11 cellular contexts compared by ENCODE assay signal in the genomic region with DNA sequence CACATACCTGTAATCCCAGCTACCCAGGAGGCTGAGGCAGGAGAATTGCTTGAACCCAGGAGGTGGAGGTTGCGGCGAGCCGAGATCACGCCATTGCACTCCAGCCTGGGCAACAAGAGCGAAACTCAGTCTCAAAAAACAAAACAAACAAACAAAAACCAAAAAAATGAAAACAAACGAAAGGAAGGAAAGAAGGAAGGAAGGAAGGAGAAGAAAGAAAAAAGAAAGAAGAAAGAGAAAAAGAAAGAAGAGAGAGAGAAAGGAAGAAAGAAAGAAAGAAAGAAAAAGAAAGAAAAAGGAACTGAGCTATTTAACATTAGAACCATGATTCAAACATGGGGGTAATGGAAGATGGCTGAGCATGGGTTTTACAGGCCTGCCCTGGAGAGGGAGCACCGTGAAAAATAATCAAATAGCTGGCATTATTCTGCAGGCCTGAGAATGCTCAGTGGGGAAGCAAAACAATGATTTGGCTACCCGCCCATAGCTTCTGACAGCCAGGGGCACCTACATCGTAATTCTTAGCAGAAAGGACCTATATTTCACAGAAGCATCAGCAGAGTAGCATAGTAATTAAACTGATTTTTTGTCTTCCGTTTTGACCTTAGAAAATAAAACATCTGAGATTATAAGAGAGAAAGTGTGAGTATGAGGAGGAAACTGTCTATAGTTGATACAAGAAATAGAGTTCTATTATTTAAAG. TPM values are rescaled to one million over a fixed set of nuclear protein-coding genes. Genes with fewer than 3 reads are reported as not detected.
DNase-seq lines count a peak whose midpoint lies in the region; ATAC-seq, FAIRE-seq and TF ChIP-seq lines count a peak whose summit lies in the region.
"Had no signal": no experiment of that assay in that cellular context is flagged by ENCODE, and none has a peak within 500 bp of the region (broad histone marks: within the 10 kb centered on the region; RNA-seq: fewer than 3 reads in every experiment).

No MANE protein-coding gene starts in this region.

- no peak for FAIRE-seq in H54 (lab: Jason Lieb, UNC)
- FAIRE-seq: G401.6 had no signal

- DNase-seq in A673 (ENCODE audit: low spot score) (peak; percentile 56), H54 (ENCODE audit: insufficient read length, low spot score) (peak; percentile 31), RWPE2 (ENCODE audit: low spot score) (no peak), glutamatergic neuron (no peak)
- DNase-seq in activated T-cell treated with anti-CD3 and anti-CD28 coated beads, Interleukin-2, amount 50 U/mL, for 72 hours: no peak
- no peak for DNase-seq in activated CD4-positive, CD25-positive, alpha-beta regulatory T cell (lab: John Stamatoyannopoulos, UW)
- no peak for DNase-seq in stimulated activated naive CD8-positive, alpha-beta T cell treated with anti-CD3 and anti-CD28 coated beads, Interleukin-15, amount 100 ng/mL, for 72 hours
- DNase-seq: stomach had no signal

- no TSS peak for BruUV-seq in A673 (replicated peaks; lab: Mats Ljungman, UMichigan)

- H3K36me3 ChIP-seq in A673 (ENCODE audit: insufficient read depth, low read length, poor library complexity, severe bottlenecking) (no peaks in the 10 kb centered on the region), RWPE2 (ENCODE audit: low read depth) (no peaks in the 10 kb centered on the region), gastroesophageal sphincter (no peaks in the 10 kb centered on the region)
- H3K36me3 ChIP-seq: stomach had no signal

- TF ChIP-seq CTCF in A673 (conservative IDR thresholded peaks at IDR 0.05; ENCODE audit: low read depth, low read length) (no peak), RWPE2 (IDR thresholded peaks at IDR 0.05; ENCODE audit: poor library complexity, severe bottlenecking) (no peak), gastroesophageal sphincter (IDR thresholded peaks at IDR 0.05) (peak in 1 of 4 experiments; percentile 43), glutamatergic neuron (IDR thresholded peaks at IDR 0.05; ENCODE audit: partially characterized antibody, unreplicated experiment) (no peak)

- H3K9me3 ChIP-seq in A673 (ENCODE audit: low read depth, low read length, poor library complexity, severe bottlenecking): no peaks in the 10 kb centered on the region
- H3K9me3 ChIP-seq in RWPE2 (ENCODE audit: severe bottlenecking): no peaks in the 10 kb centered on the region
- no peaks in the 10 kb centered on the region for H3K9me3 ChIP-seq in gastroesophageal sphincter
- H3K9me3 ChIP-seq: stomach had no signal

- H3K4me3 ChIP-seq in A673 (ENCODE audit: low read depth, low read length, poor library complexity, severe bottlenecking) (no peak overlapping the region), RWPE2 (ENCODE audit: severe bottlenecking) (no peak overlapping the region), gastroesophageal sphincter (no peak overlapping the region)
- H3K4me3 ChIP-seq: stomach had no signal

- TF ChIP-seq EP300 in gastroesophageal sphincter (IDR thresholded peaks at IDR 0.05): no peak

- WGBS in gastroesophageal sphincter (ENCODE audit: low coverage in 1 of 2), 2 donors: 39 to 65% methylated on average over 5 to 10 of the region's 10 CpGs

- H3K4me1 Mint-ChIP-seq in glutamatergic neuron (ENCODE audit: low read depth, unreplicated experiment): no peaks in the 10 kb centered on the region
- H3K4me1 Mint-ChIP-seq in activated T-cell treated with anti-CD3 and anti-CD28 coated beads, Interleukin-2, amount 50 U/mL, for 72 hours (ENCODE audit: low read depth): peaks cover 28% of the 10 kb centered on the region
- H3K4me1 Mint-ChIP-seq in stimulated activated naive CD8-positive, alpha-beta T cell treated with anti-CD3 and anti-CD28 coated beads, Interleukin-15, amount 100 ng/mL, for 72 hours: peaks cover 16% of the 10 kb centered on the region

- peaks cover 9% of the 10 kb centered on the region for H3K36me3 Mint-ChIP-seq in glutamatergic neuron (ENCODE audit: unreplicated experiment)
- peaks cover 12 to 13% of the 10 kb centered on the region in 2 donors for H3K36me3 Mint-ChIP-seq in activated T-cell treated with anti-CD3 and anti-CD28 coated beads, Interleukin-2, amount 50 U/mL, for 72 hours (ENCODE audit: insufficient read depth in 2 of 2)

- H3K27ac ChIP-seq in A673 (ENCODE audit: low read depth, low read length, poor library complexity, severe bottlenecking) (no peak overlapping the region), RWPE2 (ENCODE audit: poor library complexity, severe bottlenecking) (no peak overlapping the region), gastroesophageal sphincter (peak overlapping the region in 3 of 4 donors; percentile 52 to 60 (median 55))
- H3K27ac ChIP-seq: stomach had no signal

- peak; percentile 33; the same call in 1 of the 3 replicates for ATAC-seq in RWPE2 (ENCODE audit: low read depth)
- peak; percentile 57 for ATAC-seq in gastroesophageal sphincter
- ATAC-seq in activated T-cell treated with anti-CD3 and anti-CD28 coated beads, Interleukin-2, amount 50 U/mL, for 72 hours (replicated peaks in 1 of 2): no peak
- ATAC-seq in stimulated activated naive CD8-positive, alpha-beta T cell treated with anti-CD3 and anti-CD28 coated beads, Interleukin-15, amount 100 ng/mL, for 72 hours: no peak

- TF ChIP-seq POLR2A in H54 (IDR thresholded peaks at IDR 0.05; ENCODE audit: low read depth, low read length) (no peak), gastroesophageal sphincter (IDR thresholded peaks at IDR 0.05) (no peak)

- intact Hi-C loops in A673 (cut with micrococcal nuclease; ENCODE audit: unreplicated experiment): no loop called here

- POLR2A ChIA-PET in A673 (lab: Charles Lee; ENCODE audit: low non-redundant PET): no interaction called here

- H3K4me1 ChIP-seq in A673 (ENCODE audit: insufficient read depth, low read length, poor library complexity, severe bottlenecking) (no peaks in the 10 kb centered on the region), RWPE2 (ENCODE audit: insufficient read depth, poor library complexity, severe bottlenecking) (no peaks in the 10 kb centered on the region), gastroesophageal sphincter (no peaks in the 10 kb centered on the region)

- no peak overlapping the region for H3K4me3 Mint-ChIP-seq in glutamatergic neuron (ENCODE audit: unreplicated experiment)
- no peak overlapping the region for H3K4me3 Mint-ChIP-seq in activated T-cell treated with anti-CD3 and anti-CD28 coated beads, Interleukin-2, amount 50 U/mL, for 72 hours
- H3K4me3 Mint-ChIP-seq in stimulated activated naive CD8-positive, alpha-beta T cell treated with anti-CD3 and anti-CD28 coated beads, Interleukin-15, amount 100 ng/mL, for 72 hours: no peak overlapping the region
- H3K4me3 Mint-ChIP-seq: dendritic cell treated with granulocyte-macrophage colony-stimulating factor and Interleukin-4, amounts not matched to agents 40 ng/mL and 50 ng/mL, for 4 days had no signal

- CTCF ChIA-PET in A673 (lab: Charles Lee): interaction anchor here (0.6 kb wide), 1 partner anchor 10 kb away, joined by 3 read pairs; no protein-coding TSS in a partner anchor

- H3K27ac Mint-ChIP-seq in glutamatergic neuron (ENCODE audit: unreplicated experiment): no peak overlapping the region
- H3K27ac Mint-ChIP-seq in activated T-cell treated with anti-CD3 and anti-CD28 coated beads, Interleukin-2, amount 50 U/mL, for 72 hours: no peak overlapping the region
- peak overlapping the region in 1 of 2 donors; percentile 50 for H3K27ac Mint-ChIP-seq in stimulated activated naive CD8-positive, alpha-beta T cell treated with anti-CD3 and anti-CD28 coated beads, Interleukin-15, amount 100 ng/mL, for 72 hours
- H3K27ac Mint-ChIP-seq: dendritic cell treated with granulocyte-macrophage colony-stimulating factor and Interleukin-4, amounts not matched to agents 40 ng/mL and 50 ng/mL, for 4 days had no signal

- peaks cover 1% of the 10 kb centered on the region for H3K9me3 Mint-ChIP-seq in glutamatergic neuron (ENCODE audit: unreplicated experiment)
- peaks cover 7 to 9% of the 10 kb centered on the region in 2 donors for H3K9me3 Mint-ChIP-seq in activated T-cell treated with anti-CD3 and anti-CD28 coated beads, Interleukin-2, amount 50 U/mL, for 72 hours
- H3K9me3 Mint-ChIP-seq in stimulated activated naive CD8-positive, alpha-beta T cell treated with anti-CD3 and anti-CD28 coated beads, Interleukin-15, amount 100 ng/mL, for 72 hours: peaks cover 10 to 11% of the 10 kb centered on the region in 2 donors

- H3K27me3 ChIP-seq in A673 (replicated peaks; ENCODE audit: insufficient read depth, low read depth, low read length, poor library complexity) (no peaks in the 10 kb centered on the region), RWPE2 (ENCODE audit: insufficient read depth, poor library complexity, severe bottlenecking) (no peaks in the 10 kb centered on the region), gastroesophageal sphincter (no peaks in the 10 kb centered on the region)
- H3K27me3 ChIP-seq: stomach had no signal

- H3K27me3 Mint-ChIP-seq in glutamatergic neuron (ENCODE audit: unreplicated experiment): peaks cover 2% of the 10 kb centered on the region
- H3K27me3 Mint-ChIP-seq in activated T-cell treated with anti-CD3 and anti-CD28 coated beads, Interleukin-2, amount 50 U/mL, for 72 hours (ENCODE audit: low read depth): no peaks in the 10 kb centered on the region
- H3K27me3 Mint-ChIP-seq in stimulated activated naive CD8-positive, alpha-beta T cell treated with anti-CD3 and anti-CD28 coated beads, Interleukin-15, amount 100 ng/mL, for 72 hours: no peaks in the 10 kb centered on the region
- H3K27me3 Mint-ChIP-seq: dendritic cell treated with granulocyte-macrophage colony-stimulating factor and Interleukin-4, amounts not matched to agents 40 ng/mL and 50 ng/mL, for 4 days had no signal

RNA-seq across cellular contexts. Expression of a gene that starts 37.7 kb away (rescaled TPM):
- not detected in 2 replicates for total RNA-seq in A673 (2021)
- total RNA-seq in gastroesophageal sphincter: not detected
- not detected for total RNA-seq in glutamatergic neuron (ENCODE audit: unreplicated experiment)
- total RNA-seq in activated T-cell treated with anti-CD3 and anti-CD28 coated beads, Interleukin-2, amount 50 U/mL, for 72 hours: not detected
- total RNA-seq: stomach had no signal

Comparison
In these comparisons a context has a peak if more than half of its experiments do, and no peak if none do; other contexts are left out.
1. DNase-seq: peak in A673 (single experiment) and H54 (single experiment); none in RWPE2 (single experiment), glutamatergic neuron (single experiment), activated T-cell treated with anti-CD3 and anti-CD28 coated beads, Interleukin-2, amount 50 U/mL, for 72 hours (0 of 2), activated CD4-positive, CD25-positive, alpha-beta regulatory T cell (0 of 4) and stimulated activated naive CD8-positive, alpha-beta T cell treated with anti-CD3 and anti-CD28 coated beads, Interleukin-15, amount 100 ng/mL, for 72 hours (0 of 2).
2. H3K27ac ChIP-seq: peak in gastroesophageal sphincter (3 of 4); none in A673 (single experiment) and RWPE2 (single experiment).
3. ATAC-seq: peak in RWPE2 (single experiment) and gastroesophageal sphincter (single experiment); none in activated T-cell treated with anti-CD3 and anti-CD28 coated beads, Interleukin-2, amount 50 U/mL, for 72 hours (0 of 2) and stimulated activated naive CD8-positive, alpha-beta T cell treated with anti-CD3 and anti-CD28 coated beads, Interleukin-15, amount 100 ng/mL, for 72 hours (single experiment).